ENCODE assay signal across 9 cellular contexts in the genomic region with DNA sequence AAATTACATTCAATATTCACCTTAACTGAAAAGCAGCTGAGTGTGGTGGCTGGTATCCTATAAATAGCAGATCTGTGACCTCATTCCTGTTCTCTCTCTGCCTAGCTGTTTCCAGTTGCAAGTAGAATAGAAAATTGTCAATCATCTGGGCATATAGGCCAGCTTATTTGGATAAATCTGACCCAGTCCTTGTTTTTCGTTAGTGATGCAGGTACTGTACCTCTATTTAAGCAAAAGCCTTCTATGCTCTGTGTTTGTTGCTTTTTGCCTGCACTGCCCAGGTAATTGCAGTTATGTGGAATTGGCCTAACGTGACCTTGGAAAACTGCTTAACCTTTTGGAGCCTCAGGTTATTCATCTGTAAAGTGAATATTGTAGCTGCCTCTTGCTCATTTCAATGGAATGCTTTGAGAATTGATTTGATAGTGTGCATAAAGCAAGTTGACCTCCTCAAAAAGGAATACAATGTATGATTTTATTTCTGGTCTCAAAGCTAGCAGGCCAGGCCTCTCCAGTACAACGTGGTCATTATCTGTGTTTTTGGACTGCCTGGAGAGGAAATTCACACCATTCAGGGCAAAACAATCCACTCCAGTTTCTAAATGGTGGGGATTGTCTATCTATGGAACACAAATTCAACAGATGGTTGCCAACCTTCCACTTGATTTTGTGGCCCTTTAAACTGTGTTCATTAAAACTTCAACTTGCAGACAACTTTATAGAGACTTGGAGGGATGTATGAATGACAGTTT.
DNase-seq lines count a peak whose midpoint lies in the region; FAIRE-seq and TF ChIP-seq lines count a peak whose summit lies in the region.
"Had no signal": no experiment of that assay in that cellular context is flagged by ENCODE, and none has a peak within 500 bp of the region (broad histone marks: within the 10 kb centered on the region; RNA-seq: fewer than 3 reads in every experiment).

No MANE protein-coding gene starts in this region.

- H3K36me3 Mint-ChIP-seq in neural crest cell (ENCODE audit: low read depth) = peaks cover 4% of the 10 kb centered on the region

- in situ Hi-C loops in KBM-7 (cut with MboI; ENCODE audit: low pct_unique_long_range_greater_than_20kb, low sequenced_read_pairs) = no loop called here
- in situ Hi-C loops in GM13977 (cut with MboI; ENCODE audit: low pct_unique_long_range_greater_than_20kb, low sequenced_read_pairs, unreplicated experiment) = loop anchor here (25.0 kb wide), 1 partner anchor 496 kb away; no protein-coding TSS in a partner anchor

- no peak for FAIRE-seq in frontal cortex (lab: Jason Lieb, UNC)

- H3K27ac Mint-ChIP-seq in neural crest cell (ENCODE audit: unreplicated experiment) = peak overlapping the region; percentile 96
- H3K27ac Mint-ChIP-seq: activated B cell treated with CpG ODN at 0.5 μM for 24 hours had no signal

- TF ChIP-seq CTCF in GM12865 (IDR thresholded peaks at IDR 0.05; ENCODE audit: insufficient read depth, low read depth, low read length, missing control alignments) (no peak), neural crest cell (conservative IDR thresholded peaks at IDR 0.05) (no peak), GM13977 (IDR thresholded peaks at IDR 0.05; ENCODE audit: extremely low read depth, insufficient read depth, missing control alignments) (no peak)

- no peak overlapping the region for H3K4me3 ChIP-seq in GM12865 (ENCODE audit: low read depth, low read length)

- DNase-seq in GM12865 (ENCODE audit: low read depth) (peak; percentile 14), KBM-7 (peak; percentile 45), cerebellum (ENCODE audit: low spot score) (peak; percentile 39), neural crest cell (ENCODE audit: low read depth, low spot score) (no peak), GM13977 (ENCODE audit: low spot score) (no peak), frontal cortex (ENCODE audit: low spot score in 2 of 2) (no peak)
- DNase-seq in stimulated activated naive CD4-positive, alpha-beta T cell treated with Interleukin-2 at 50 U/mL for 16 hours (lab: John Stamatoyannopoulos, UW) = no peak
- no peak for DNase-seq in activated CD4-positive, alpha-beta T cell treated with anti-CD3 and anti-CD28 coated beads for 4 hours
- DNase-seq: activated B cell treated with CpG ODN at 0.5 μM for 24 hours had no signal

- H3K9me3 Mint-ChIP-seq in neural crest cell = peaks cover 4% of the 10 kb centered on the region
- H3K9me3 Mint-ChIP-seq: activated B cell treated with CpG ODN at 0.5 μM for 24 hours had no signal

- peak overlapping the region; percentile 24 for H3K4me3 Mint-ChIP-seq in neural crest cell
- H3K4me3 Mint-ChIP-seq: activated B cell treated with CpG ODN at 0.5 μM for 24 hours had no signal

- H3K27me3 Mint-ChIP-seq in neural crest cell (ENCODE audit: low read depth) = no peaks in the 10 kb centered on the region

- peaks cover 83% of the 10 kb centered on the region for H3K4me1 Mint-ChIP-seq in neural crest cell

Comparison
In these comparisons a context has a peak if more than half of its experiments do, and no peak if none do; other contexts are left out.
1. DNase-seq: peak in GM12865 (single experiment), KBM-7 (single experiment) and cerebellum (single experiment); none in neural crest cell (single experiment), GM13977 (single experiment), stimulated activated naive CD4-positive, alpha-beta T cell treated with Interleukin-2 at 50 U/mL for 16 hours (single experiment), frontal cortex (0 of 2) and activated CD4-positive, alpha-beta T cell treated with anti-CD3 and anti-CD28 coated beads for 4 hours (0 of 2).